Comparison of ENCODE assay signal across 1 cellular context in the genomic region with DNA sequence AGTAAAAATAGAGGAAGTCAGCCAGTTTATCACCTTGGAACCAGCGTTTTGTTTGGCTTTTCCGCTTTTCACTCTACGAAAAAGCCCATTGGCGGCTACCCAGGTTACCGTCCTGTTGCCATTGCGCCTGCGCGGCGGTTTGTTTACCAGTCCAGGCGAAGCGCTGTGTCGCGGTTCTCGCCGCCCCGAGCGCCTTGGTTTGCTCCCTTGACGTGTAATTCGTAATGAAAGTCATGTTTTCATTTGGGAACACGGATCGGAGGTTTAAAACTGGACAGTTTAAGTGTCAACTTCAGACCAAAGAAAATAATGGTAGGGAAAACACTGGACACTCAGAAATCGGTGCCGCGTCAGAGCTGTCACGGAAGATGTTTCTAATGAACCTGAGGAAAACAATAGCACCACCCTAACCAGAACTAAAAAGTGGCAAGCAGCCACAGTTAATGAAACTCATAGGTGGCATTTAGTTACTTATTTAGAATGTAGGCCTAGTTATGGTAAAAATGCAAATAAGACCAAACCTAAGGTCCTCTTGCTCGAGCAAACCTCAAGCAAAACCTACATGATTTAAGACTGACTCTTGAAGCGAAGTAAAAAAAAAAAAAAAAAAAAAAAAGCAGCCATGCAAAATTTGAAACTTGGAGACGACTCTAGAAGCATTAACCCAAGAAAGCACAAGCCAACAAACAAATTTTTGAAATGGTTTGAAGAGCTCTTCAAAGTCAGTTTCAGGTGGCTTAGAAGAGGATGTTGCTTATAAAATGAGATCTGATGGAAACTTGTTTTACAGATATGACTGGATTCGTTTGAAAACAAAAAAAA.
TF ChIP-seq lines count a peak whose summit lies in the region.

No MANE protein-coding gene starts in this region.

TF ChIP-seq in HepG2, 621 proteins besides CTCF, POLR2A, EP300 and RAD21 (continued from another document and continues in another):
- TF ChIP-seq, protein P1, sequence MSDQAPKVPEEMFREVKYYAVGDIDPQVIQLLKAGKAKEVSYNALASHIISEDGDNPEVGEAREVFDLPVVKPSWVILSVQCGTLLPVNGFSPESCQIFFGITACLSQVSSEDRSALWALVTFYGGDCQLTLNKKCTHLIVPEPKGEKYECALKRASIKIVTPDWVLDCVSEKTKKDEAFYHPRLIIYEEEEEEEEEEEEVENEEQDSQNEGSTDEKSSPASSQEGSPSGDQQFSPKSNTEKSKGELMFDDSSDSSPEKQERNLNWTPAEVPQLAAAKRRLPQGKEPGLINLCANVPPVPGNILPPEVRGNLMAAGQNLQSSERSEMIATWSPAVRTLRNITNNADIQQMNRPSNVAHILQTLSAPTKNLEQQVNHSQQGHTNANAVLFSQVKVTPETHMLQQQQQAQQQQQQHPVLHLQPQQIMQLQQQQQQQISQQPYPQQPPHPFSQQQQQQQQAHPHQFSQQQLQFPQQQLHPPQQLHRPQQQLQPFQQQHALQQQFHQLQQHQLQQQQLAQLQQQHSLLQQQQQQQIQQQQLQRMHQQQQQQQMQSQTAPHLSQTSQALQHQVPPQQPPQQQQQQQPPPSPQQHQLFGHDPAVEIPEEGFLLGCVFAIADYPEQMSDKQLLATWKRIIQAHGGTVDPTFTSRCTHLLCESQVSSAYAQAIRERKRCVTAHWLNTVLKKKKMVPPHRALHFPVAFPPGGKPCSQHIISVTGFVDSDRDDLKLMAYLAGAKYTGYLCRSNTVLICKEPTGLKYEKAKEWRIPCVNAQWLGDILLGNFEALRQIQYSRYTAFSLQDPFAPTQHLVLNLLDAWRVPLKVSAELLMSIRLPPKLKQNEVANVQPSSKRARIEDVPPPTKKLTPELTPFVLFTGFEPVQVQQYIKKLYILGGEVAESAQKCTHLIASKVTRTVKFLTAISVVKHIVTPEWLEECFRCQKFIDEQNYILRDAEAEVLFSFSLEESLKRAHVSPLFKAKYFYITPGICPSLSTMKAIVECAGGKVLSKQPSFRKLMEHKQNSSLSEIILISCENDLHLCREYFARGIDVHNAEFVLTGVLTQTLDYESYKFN (CRISPR knock-in tag; conservative IDR thresholded peaks at IDR 0.05): peak; percentile 19; the same call in 1 of the 2 replicates
- no peak for TF ChIP-seq RBAK (CRISPR knock-in tag; IDR thresholded peaks at IDR 0.05)
- no peak for TF ChIP-seq PAX8 (CRISPR knock-in tag; IDR thresholded peaks at IDR 0.05; ENCODE audit: borderline replicate concordance)
- no peak for TF ChIP-seq ZNF781 (CRISPR knock-in tag; IDR thresholded peaks at IDR 0.05; ENCODE audit: borderline replicate concordance, not compliant biosample characterization)
- no peak for TF ChIP-seq ZNF761 (CRISPR knock-in tag; conservative IDR thresholded peaks at IDR 0.05)
- no peak for TF ChIP-seq ZNF235 (CRISPR knock-in tag; IDR thresholded peaks at IDR 0.05; ENCODE audit: borderline replicate concordance)
- TF ChIP-seq, protein P2, sequence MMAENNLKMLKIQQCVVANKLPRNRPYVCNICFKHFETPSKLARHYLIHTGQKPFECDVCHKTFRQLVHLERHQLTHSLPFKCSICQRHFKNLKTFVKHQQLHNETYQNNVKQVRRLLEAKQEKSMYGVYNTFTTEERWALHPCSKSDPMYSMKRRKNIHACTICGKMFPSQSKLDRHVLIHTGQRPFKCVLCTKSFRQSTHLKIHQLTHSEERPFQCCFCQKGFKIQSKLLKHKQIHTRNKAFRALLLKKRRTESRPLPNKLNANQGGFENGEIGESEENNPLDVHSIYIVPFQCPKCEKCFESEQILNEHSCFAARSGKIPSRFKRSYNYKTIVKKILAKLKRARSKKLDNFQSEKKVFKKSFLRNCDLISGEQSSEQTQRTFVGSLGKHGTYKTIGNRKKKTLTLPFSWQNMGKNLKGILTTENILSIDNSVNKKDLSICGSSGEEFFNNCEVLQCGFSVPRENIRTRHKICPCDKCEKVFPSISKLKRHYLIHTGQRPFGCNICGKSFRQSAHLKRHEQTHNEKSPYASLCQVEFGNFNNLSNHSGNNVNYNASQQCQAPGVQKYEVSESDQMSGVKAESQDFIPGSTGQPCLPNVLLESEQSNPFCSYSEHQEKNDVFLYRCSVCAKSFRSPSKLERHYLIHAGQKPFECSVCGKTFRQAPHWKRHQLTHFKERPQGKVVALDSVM (CRISPR knock-in tag; IDR thresholded peaks at IDR 0.05): no peak
- no peak for TF ChIP-seq NONO (IDR thresholded peaks at IDR 0.05)
- TF ChIP-seq NONO (CRISPR knock-in tag; conservative IDR thresholded peaks at IDR 0.05): no peak
- TF ChIP-seq ARID2 (CRISPR knock-in tag; IDR thresholded peaks at IDR 0.05; ENCODE audit: borderline replicate concordance): no peak
- no peak for TF ChIP-seq ZBTB20 (CRISPR knock-in tag; IDR thresholded peaks at IDR 0.05; ENCODE audit: borderline replicate concordance, low read depth)
- no peak for TF ChIP-seq SPEN (CRISPR knock-in tag; IDR thresholded peaks at IDR 0.05; ENCODE audit: low read depth)
- TF ChIP-seq, protein P3, sequence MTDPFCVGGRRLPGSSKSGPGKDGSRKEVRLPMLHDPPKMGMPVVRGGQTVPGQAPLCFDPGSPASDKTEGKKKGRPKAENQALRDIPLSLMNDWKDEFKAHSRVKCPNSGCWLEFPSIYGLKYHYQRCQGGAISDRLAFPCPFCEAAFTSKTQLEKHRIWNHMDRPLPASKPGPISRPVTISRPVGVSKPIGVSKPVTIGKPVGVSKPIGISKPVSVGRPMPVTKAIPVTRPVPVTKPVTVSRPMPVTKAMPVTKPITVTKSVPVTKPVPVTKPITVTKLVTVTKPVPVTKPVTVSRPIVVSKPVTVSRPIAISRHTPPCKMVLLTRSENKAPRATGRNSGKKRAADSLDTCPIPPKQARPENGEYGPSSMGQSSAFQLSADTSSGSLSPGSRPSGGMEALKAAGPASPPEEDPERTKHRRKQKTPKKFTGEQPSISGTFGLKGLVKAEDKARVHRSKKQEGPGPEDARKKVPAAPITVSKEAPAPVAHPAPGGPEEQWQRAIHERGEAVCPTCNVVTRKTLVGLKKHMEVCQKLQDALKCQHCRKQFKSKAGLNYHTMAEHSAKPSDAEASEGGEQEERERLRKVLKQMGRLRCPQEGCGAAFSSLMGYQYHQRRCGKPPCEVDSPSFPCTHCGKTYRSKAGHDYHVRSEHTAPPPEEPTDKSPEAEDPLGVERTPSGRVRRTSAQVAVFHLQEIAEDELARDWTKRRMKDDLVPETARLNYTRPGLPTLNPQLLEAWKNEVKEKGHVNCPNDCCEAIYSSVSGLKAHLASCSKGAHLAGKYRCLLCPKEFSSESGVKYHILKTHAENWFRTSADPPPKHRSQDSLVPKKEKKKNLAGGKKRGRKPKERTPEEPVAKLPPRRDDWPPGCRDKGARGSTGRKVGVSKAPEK (CRISPR knock-in tag; IDR thresholded peaks at IDR 0.05; ENCODE audit: borderline replicate concordance): no peak
- TF ChIP-seq U2AF1 (optimal IDR thresholded peaks at IDR 0.05; ENCODE audit: low read depth, low read length): no peak
- TF ChIP-seq, protein P4, sequence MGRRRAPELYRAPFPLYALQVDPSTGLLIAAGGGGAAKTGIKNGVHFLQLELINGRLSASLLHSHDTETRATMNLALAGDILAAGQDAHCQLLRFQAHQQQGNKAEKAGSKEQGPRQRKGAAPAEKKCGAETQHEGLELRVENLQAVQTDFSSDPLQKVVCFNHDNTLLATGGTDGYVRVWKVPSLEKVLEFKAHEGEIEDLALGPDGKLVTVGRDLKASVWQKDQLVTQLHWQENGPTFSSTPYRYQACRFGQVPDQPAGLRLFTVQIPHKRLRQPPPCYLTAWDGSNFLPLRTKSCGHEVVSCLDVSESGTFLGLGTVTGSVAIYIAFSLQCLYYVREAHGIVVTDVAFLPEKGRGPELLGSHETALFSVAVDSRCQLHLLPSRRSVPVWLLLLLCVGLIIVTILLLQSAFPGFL (CRISPR knock-in tag; IDR thresholded peaks at IDR 0.05): no peak
- TF ChIP-seq, protein P5, sequence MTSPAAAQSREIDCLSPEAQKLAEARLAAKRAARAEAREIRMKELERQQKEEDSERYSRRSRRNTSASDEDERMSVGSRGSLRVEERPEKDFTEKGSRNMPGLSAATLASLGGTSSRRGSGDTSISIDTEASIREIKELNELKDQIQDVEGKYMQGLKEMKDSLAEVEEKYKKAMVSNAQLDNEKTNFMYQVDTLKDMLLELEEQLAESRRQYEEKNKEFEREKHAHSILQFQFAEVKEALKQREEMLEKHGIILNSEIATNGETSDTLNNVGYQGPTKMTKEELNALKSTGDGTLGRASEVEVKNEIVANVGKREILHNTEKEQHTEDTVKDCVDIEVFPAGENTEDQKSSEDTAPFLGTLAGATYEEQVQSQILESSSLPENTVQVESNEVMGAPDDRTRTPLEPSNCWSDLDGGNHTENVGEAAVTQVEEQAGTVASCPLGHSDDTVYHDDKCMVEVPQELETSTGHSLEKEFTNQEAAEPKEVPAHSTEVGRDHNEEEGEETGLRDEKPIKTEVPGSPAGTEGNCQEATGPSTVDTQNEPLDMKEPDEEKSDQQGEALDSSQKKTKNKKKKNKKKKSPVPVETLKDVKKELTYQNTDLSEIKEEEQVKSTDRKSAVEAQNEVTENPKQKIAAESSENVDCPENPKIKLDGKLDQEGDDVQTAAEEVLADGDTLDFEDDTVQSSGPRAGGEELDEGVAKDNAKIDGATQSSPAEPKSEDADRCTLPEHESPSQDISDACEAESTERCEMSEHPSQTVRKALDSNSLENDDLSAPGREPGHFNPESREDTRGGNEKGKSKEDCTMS (CRISPR knock-in tag; conservative IDR thresholded peaks at IDR 0.05): no peak
- peak; percentile 45 for TF ChIP-seq ZFX (CRISPR knock-in tag; IDR thresholded peaks at IDR 0.05; ENCODE audit: low read depth)
- no peak for TF ChIP-seq AKAP8 (CRISPR knock-in tag; IDR thresholded peaks at IDR 0.05)
- TF ChIP-seq, protein P6, sequence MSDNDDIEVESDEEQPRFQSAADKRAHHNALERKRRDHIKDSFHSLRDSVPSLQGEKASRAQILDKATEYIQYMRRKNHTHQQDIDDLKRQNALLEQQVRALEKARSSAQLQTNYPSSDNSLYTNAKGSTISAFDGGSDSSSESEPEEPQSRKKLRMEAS (IDR thresholded peaks at IDR 0.05): peak; percentile 50
- TF ChIP-seq, protein P7, sequence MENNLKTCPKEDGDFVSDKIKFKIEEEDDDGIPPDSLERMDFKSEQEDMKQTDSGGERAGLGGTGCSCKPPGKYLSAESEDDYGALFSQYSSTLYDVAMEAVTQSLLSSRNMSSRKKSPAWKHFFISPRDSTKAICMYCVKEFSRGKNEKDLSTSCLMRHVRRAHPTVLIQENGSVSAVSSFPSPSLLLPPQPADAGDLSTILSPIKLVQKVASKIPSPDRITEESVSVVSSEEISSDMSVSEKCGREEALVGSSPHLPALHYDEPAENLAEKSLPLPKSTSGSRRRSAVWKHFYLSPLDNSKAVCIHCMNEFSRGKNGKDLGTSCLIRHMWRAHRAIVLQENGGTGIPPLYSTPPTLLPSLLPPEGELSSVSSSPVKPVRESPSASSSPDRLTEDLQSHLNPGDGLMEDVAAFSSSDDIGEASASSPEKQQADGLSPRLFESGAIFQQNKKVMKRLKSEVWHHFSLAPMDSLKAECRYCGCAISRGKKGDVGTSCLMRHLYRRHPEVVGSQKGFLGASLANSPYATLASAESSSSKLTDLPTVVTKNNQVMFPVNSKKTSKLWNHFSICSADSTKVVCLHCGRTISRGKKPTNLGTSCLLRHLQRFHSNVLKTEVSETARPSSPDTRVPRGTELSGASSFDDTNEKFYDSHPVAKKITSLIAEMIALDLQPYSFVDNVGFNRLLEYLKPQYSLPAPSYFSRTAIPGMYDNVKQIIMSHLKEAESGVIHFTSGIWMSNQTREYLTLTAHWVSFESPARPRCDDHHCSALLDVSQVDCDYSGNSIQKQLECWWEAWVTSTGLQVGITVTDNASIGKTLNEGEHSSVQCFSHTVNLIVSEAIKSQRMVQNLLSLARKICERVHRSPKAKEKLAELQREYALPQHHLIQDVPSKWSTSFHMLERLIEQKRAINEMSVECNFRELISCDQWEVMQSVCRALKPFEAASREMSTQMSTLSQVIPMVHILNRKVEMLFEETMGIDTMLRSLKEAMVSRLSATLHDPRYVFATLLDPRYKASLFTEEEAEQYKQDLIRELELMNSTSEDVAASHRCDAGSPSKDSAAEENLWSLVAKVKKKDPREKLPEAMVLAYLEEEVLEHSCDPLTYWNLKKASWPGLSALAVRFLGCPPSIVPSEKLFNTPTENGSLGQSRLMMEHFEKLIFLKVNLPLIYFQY (CRISPR knock-in tag; IDR thresholded peaks at IDR 0.05; ENCODE audit: borderline replicate concordance): no peak
- TF ChIP-seq HNRNPK (IDR thresholded peaks at IDR 0.05; ENCODE audit: low read depth, low read length, poor library complexity, severe bottlenecking): no peak
- no peak for TF ChIP-seq ZNF496 (CRISPR knock-in tag; IDR thresholded peaks at IDR 0.05; ENCODE audit: insufficient replicate concordance)
- TF ChIP-seq, protein P8, sequence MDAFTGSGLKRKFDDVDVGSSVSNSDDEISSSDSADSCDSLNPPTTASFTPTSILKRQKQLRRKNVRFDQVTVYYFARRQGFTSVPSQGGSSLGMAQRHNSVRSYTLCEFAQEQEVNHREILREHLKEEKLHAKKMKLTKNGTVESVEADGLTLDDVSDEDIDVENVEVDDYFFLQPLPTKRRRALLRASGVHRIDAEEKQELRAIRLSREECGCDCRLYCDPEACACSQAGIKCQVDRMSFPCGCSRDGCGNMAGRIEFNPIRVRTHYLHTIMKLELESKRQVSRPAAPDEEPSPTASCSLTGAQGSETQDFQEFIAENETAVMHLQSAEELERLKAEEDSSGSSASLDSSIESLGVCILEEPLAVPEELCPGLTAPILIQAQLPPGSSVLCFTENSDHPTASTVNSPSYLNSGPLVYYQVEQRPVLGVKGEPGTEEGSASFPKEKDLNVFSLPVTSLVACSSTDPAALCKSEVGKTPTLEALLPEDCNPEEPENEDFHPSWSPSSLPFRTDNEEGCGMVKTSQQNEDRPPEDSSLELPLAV (CRISPR knock-in tag; conservative IDR thresholded peaks at IDR 0.05; ENCODE audit: low read depth): no peak
- peak; percentile 98 for TF ChIP-seq ZNF564 (CRISPR knock-in tag; IDR thresholded peaks at IDR 0.05)
- TF ChIP-seq IRF2 (CRISPR knock-in tag; IDR thresholded peaks at IDR 0.05): peak; percentile 48; the same call in 1 of the 2 replicates
- no peak for TF ChIP-seq ONECUT2 (CRISPR knock-in tag; IDR thresholded peaks at IDR 0.05)
- TF ChIP-seq ZBTB21 (CRISPR knock-in tag; IDR thresholded peaks at IDR 0.05): 0 out of 2 replicates have a peak, but pooled peaks have one; percentile 17
- no peak for TF ChIP-seq ATAD3A (CRISPR knock-in tag; IDR thresholded peaks at IDR 0.05)
- TF ChIP-seq KLF11 (CRISPR knock-in tag; IDR thresholded peaks at IDR 0.05): no peak
- TF ChIP-seq, protein P9, sequence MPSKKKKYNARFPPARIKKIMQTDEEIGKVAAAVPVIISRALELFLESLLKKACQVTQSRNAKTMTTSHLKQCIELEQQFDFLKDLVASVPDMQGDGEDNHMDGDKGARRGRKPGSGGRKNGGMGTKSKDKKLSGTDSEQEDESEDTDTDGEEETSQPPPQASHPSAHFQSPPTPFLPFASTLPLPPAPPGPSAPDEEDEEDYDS (CRISPR knock-in tag; IDR thresholded peaks at IDR 0.05): no peak
- no peak for TF ChIP-seq SIX1 (CRISPR knock-in tag; IDR thresholded peaks at IDR 0.05; ENCODE audit: borderline replicate concordance)
- TF ChIP-seq ZNF616 (CRISPR knock-in tag; IDR thresholded peaks at IDR 0.05; ENCODE audit: low read depth): no peak
- no peak for TF ChIP-seq CAMTA2 (CRISPR knock-in tag; IDR thresholded peaks at IDR 0.05; ENCODE audit: borderline replicate concordance)
- no peak for TF ChIP-seq ZNF552 (CRISPR knock-in tag; IDR thresholded peaks at IDR 0.05; ENCODE audit: borderline replicate concordance)
- TF ChIP-seq ZMAT3 (CRISPR knock-in tag; conservative IDR thresholded peaks at IDR 0.05): no peak
- no peak for TF ChIP-seq ISL2 (CRISPR knock-in tag; IDR thresholded peaks at IDR 0.05)
- TF ChIP-seq, protein P10, sequence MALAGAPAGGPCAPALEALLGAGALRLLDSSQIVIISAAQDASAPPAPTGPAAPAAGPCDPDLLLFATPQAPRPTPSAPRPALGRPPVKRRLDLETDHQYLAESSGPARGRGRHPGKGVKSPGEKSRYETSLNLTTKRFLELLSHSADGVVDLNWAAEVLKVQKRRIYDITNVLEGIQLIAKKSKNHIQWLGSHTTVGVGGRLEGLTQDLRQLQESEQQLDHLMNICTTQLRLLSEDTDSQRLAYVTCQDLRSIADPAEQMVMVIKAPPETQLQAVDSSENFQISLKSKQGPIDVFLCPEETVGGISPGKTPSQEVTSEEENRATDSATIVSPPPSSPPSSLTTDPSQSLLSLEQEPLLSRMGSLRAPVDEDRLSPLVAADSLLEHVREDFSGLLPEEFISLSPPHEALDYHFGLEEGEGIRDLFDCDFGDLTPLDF (CRISPR knock-in tag; IDR thresholded peaks at IDR 0.05): no peak
